In the genomic region with DNA sequence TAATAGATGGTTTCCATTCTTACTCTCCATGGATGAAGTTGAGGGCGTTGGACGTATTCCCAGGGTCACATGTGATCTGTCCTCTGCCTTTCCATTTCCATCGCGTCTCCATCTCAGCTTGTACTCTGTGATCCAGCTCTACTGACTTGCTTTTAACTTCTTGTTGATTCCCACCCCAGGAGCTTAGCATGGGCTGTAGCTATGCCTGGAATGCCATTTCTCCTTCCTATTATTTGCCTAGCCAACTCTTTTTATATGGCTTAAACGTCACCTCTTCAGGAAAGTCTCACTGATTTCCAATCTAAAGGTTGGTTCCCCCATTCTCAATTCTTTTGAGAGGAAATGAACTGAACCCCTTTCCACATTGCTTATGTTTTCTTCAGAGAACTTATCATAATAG, we compare ENCODE assay signal across 21 cellular contexts.
DNase-seq lines count a peak whose midpoint lies in the region; ATAC-seq, FAIRE-seq and TF ChIP-seq lines count a peak whose summit lies in the region.
"Had no signal": no experiment of that assay in that cellular context is flagged by ENCODE, and none has a peak within 500 bp of the region (broad histone marks: within the 10 kb centered on the region; RNA-seq: fewer than 3 reads in every experiment).

No MANE protein-coding gene starts in this region.

- no peaks in the 10 kb centered on the region for H3K9me3 ChIP-seq in H1 (ENCODE audit: insufficient read depth in 2 of 2, low read depth in 1 of 2, low read length in 1 of 2)
- H3K9me3 ChIP-seq: BLaER1 had no signal

- H3K4me1 ChIP-seq in GM23338 (ENCODE audit: insufficient read depth) (no peaks in the 10 kb centered on the region), H1 (replicated peaks in 1 of 4; ENCODE audit: control insufficient read depth in 3 of 4, insufficient read depth in 4 of 4, low read length in 3 of 4) (no peaks in the 10 kb centered on the region), mesendoderm (ENCODE audit: control insufficient read depth, low read depth, low read length) (no peaks in the 10 kb centered on the region)

- no peak for FAIRE-seq in H1 (lab: Jason Lieb, UNC)
- FAIRE-seq: D721Med, GM12891, GM18507 had no signal

- H3K4ac ChIP-seq in H1 (replicated peaks; ENCODE audit: insufficient read length, low read depth, low read length) (no peak overlapping the region), mesendoderm (ENCODE audit: low read depth, low read length) (no peak overlapping the region)

- TF ChIP-seq POLR2A in H1 (IDR thresholded peaks at IDR 0.05; ENCODE audit: control extremely low read depth in 1 of 2, low read depth in 2 of 2, low read length in 2 of 2) = no peak

- H4K91ac ChIP-seq in H1 (replicated peaks; ENCODE audit: insufficient read length, low read length) = no peak overlapping the region

- H2BK20ac ChIP-seq in H1 (ENCODE audit: low read length) = no peak overlapping the region

- H3K4me3 ChIP-seq in GM23338 (no peak overlapping the region), H1 (ENCODE audit: extremely low read depth in 1 of 4, insufficient read depth in 2 of 4, low read depth in 3 of 4, low read length in 4 of 4) (no peak overlapping the region), mesendoderm (ENCODE audit: low read length) (no peak overlapping the region)
- H3K4me3 ChIP-seq: BLaER1 had no signal

- H4K5ac ChIP-seq in H1 (ENCODE audit: insufficient read length, low read depth, low read length) (no peak overlapping the region), mesendoderm (ENCODE audit: low read length) (no peak overlapping the region)

- H2BK5ac ChIP-seq in H1 (ENCODE audit: low read depth, low read length) = no peak overlapping the region
- H2BK5ac ChIP-seq in mesendoderm (ENCODE audit: low read length) = no peak overlapping the region

- intact Hi-C loops in MCF 10A (cut with micrococcal nuclease) = no loop called here

- H4K20me1 ChIP-seq in GM23338 (replicated peaks; ENCODE audit: insufficient read depth) = no peaks in the 10 kb centered on the region
- no peaks in the 10 kb centered on the region for H4K20me1 ChIP-seq in H1 (replicated peaks in 1 of 2; ENCODE audit: control insufficient read depth in 1 of 2, insufficient read depth in 2 of 2, low read length in 2 of 2)
- H4K20me1 ChIP-seq: BLaER1 had no signal

- H3K36me3 ChIP-seq in GM23338 (ENCODE audit: insufficient read depth) (no peaks in the 10 kb centered on the region), H1 (ENCODE audit: control insufficient read depth in 2 of 4, insufficient read depth in 4 of 4, low read length in 3 of 4) (no peaks in the 10 kb centered on the region), mesendoderm (ENCODE audit: control insufficient read depth, insufficient read depth, low read length) (no peaks in the 10 kb centered on the region)
- H3K36me3 ChIP-seq: BLaER1 had no signal

- H3K79me2 ChIP-seq in GM23338 (replicated peaks; ENCODE audit: insufficient read depth) (no peaks in the 10 kb centered on the region), H1 (ENCODE audit: control insufficient read depth in 1 of 2, insufficient read depth in 2 of 2, low read length in 2 of 2) (no peaks in the 10 kb centered on the region), mesendoderm (ENCODE audit: control insufficient read depth, insufficient read depth, low read length) (no peaks in the 10 kb centered on the region)

- ATAC-seq in GM23338 = no peak
- no peak for ATAC-seq in HG03469 (IDR thresholded peaks at IDR 0.05; ENCODE audit: unreplicated experiment)
- ATAC-seq in HG03521 (IDR thresholded peaks at IDR 0.05; ENCODE audit: unreplicated experiment) = no peak

- peak; percentile 27 for DNase-seq in GM23338 (ENCODE audit: low spot score)
- no peak for DNase-seq in H1 (ENCODE audit: low read depth in 1 of 2, low spot score in 2 of 2)
- DNase-seq in mesendoderm = peak; percentile 30
- DNase-seq in MCF 10A (ENCODE audit: unreplicated experiment) = no peak
- DNase-seq: CD4-positive, CD25-positive, alpha-beta regulatory T cell; CD8-positive, alpha-beta memory T cell; DMS 273 treated with DMSO at 0.1 percent for 48 hours; DMS53; DMS79 treated with DMSO at 0.1 percent for 48 hours; GF-D8; GOT3; H7; HCEC 1CT had no signal

- H3K14ac ChIP-seq in H1 (ENCODE audit: insufficient read length) = no peak overlapping the region

- H3K27me3 ChIP-seq in GM23338 (ENCODE audit: insufficient read depth) = no peaks in the 10 kb centered on the region
- H3K27me3 ChIP-seq in H1 (replicated peaks in 1 of 4; ENCODE audit: control insufficient read depth in 3 of 4, extremely low read depth in 1 of 4, insufficient read depth in 3 of 4, low read length in 3 of 4) = no peaks in the 10 kb centered on the region
- no peaks in the 10 kb centered on the region for H3K27me3 ChIP-seq in mesendoderm (ENCODE audit: insufficient read depth, low read length, poor library complexity)
- H3K27me3 ChIP-seq: BLaER1 had no signal

- H3K9me3 Mint-ChIP-seq in GM23338 = no peaks in the 10 kb centered on the region
- peaks cover 41% of the 10 kb centered on the region for H3K9me3 Mint-ChIP-seq in MCF 10A (ENCODE audit: unreplicated experiment)
- H3K9me3 Mint-ChIP-seq: CD8-positive, alpha-beta memory T cell had no signal

- H2AFZ ChIP-seq in GM23338 = no peak overlapping the region
- H2AFZ ChIP-seq in H1 (ENCODE audit: low read length) = no peak overlapping the region

- H3K23ac ChIP-seq in H1 (ENCODE audit: insufficient read length) (no peak overlapping the region), mesendoderm (ENCODE audit: low read length) (no peak overlapping the region)

- H3K79me1 ChIP-seq in H1 (ENCODE audit: low read depth, low read length) (no peaks in the 10 kb centered on the region), mesendoderm (ENCODE audit: low read length) (no peaks in the 10 kb centered on the region)

- H2AK5ac ChIP-seq in H1 (ENCODE audit: low read depth, low read length) (no peak overlapping the region), mesendoderm (ENCODE audit: low read length) (no peak overlapping the region)

- BruUV-seq in MCF 10A (replicated peaks; lab: Mats Ljungman, UMichigan) = no TSS peak

- no peak for TF ChIP-seq EP300 in H1 (IDR thresholded peaks at IDR 0.05; ENCODE audit: borderline replicate concordance in 1 of 2, low read depth in 2 of 2, low read length in 2 of 2)

- no peak for TF ChIP-seq CTCF in GM23338 (conservative IDR thresholded peaks at IDR 0.05; ENCODE audit: low read depth in 2 of 2)
- TF ChIP-seq CTCF in H1 (IDR thresholded peaks at IDR 0.05; ENCODE audit: control extremely low read depth in 1 of 3, insufficient read depth in 1 of 3, low read depth in 1 of 3, low read length in 3 of 3) = no peak
- no peak for TF ChIP-seq CTCF in MCF 10A (IDR thresholded peaks at IDR 0.05; ENCODE audit: unreplicated experiment)

- no peaks in the 10 kb centered on the region for H3F3A ChIP-seq in GM23338 (replicated peaks; ENCODE audit: low read depth)

- POLR2A ChIA-PET in H1 (lab: Charles Lee; ENCODE audit: partially characterized antibody) (no interaction called here), MCF 10A (lab: Yijun Ruan, JAX) (no interaction called here)

- H3K9ac ChIP-seq in H1 (replicated peaks in 1 of 4; ENCODE audit: extremely low read depth in 1 of 4, low read depth in 3 of 4, low read length in 3 of 4) = no peak overlapping the region
- no peak overlapping the region for H3K9ac ChIP-seq in mesendoderm (ENCODE audit: low read length)
- H3K9ac ChIP-seq: BLaER1 had no signal

- no peak overlapping the region for H2BK12ac ChIP-seq in H1 (ENCODE audit: low read depth, low read length)

- no peaks in the 10 kb centered on the region for H3K36me3 Mint-ChIP-seq in GM23338 (ENCODE audit: low read depth)
- no peaks in the 10 kb centered on the region for H3K36me3 Mint-ChIP-seq in MCF 10A (ENCODE audit: insufficient read depth, unreplicated experiment)
- H3K36me3 Mint-ChIP-seq: CD4-positive, CD25-positive, alpha-beta regulatory T cell had no signal

- H3K4me2 ChIP-seq in GM23338 = no peak overlapping the region
- no peak overlapping the region for H3K4me2 ChIP-seq in H1 (ENCODE audit: insufficient read depth in 1 of 2, low read depth in 2 of 2, low read length in 2 of 2)
- H3K4me2 ChIP-seq in mesendoderm (ENCODE audit: low read length) = no peak overlapping the region

- H3K27ac ChIP-seq in GM23338 (ENCODE audit: low read depth) (no peak overlapping the region), H1 (ENCODE audit: low read depth, low read length) (no peak overlapping the region), mesendoderm (ENCODE audit: low read depth, low read length) (no peak overlapping the region)
- H3K27ac ChIP-seq: BLaER1, C4-2B had no signal

- CTCF ChIA-PET in H1 (lab: Charles Lee; ENCODE audit: partially characterized antibody) (interaction anchor here (3.1 kb wide), 1 partner anchor 9 kb away, joined by 12 read pairs; no protein-coding TSS in a partner anchor), MCF 10A (lab: Yijun Ruan, JAX) (interaction anchor here (0.6 kb wide), 1 partner anchor 447 kb away, joined by 3 read pairs; no protein-coding TSS in a partner anchor)

- WGBS in H1 (ENCODE audit: extremely low coverage in 1 of 2, insufficient coverage in 1 of 2, insufficient read length in 1 of 2, insufficient replicate concordance in 2 of 2, low coverage in 1 of 2, low lambda C conversion rate in 2 of 2, missing lambda C conversion rate in 1 of 2), 2 experiments = 85% methylated on average over 5 of the region's 5 CpGs; no CpG with 5 or more reads in 1 of the 2 experiments
- WGBS in mesendoderm (ENCODE audit: extremely low coverage, insufficient coverage, low lambda C conversion rate) = no CpG with 5 or more reads among the region's 5 CpGs

- H3K18ac ChIP-seq in H1 (ENCODE audit: extremely low read depth, low read length) (no peak overlapping the region), mesendoderm (ENCODE audit: low read length) (no peak overlapping the region)

- H3K23me2 ChIP-seq in H1 (ENCODE audit: low read depth, low read length) = no peaks in the 10 kb centered on the region

- H3K56ac ChIP-seq in H1 (replicated peaks; ENCODE audit: insufficient read length, low read depth, low read length) = no peak overlapping the region
- H3K56ac ChIP-seq in mesendoderm (ENCODE audit: low read length) = no peak overlapping the region

- H2BK15ac ChIP-seq in H1 (ENCODE audit: low read length) (no peak overlapping the region), mesendoderm (replicated peaks; ENCODE audit: low read depth) (no peak overlapping the region)

- no peak for TF ChIP-seq RAD21 in H1 (IDR thresholded peaks at IDR 0.05 in 1 of 2, conservative IDR thresholded peaks at IDR 0.05 in 1 of 2; ENCODE audit: low read depth in 2 of 2, low read length in 2 of 2)

- H4K8ac ChIP-seq in H1 (ENCODE audit: extremely low read depth, insufficient read depth, low read length) = no peak overlapping the region
- no peak overlapping the region for H4K8ac ChIP-seq in mesendoderm (ENCODE audit: low read depth, low read length)

- no peak overlapping the region for H3K4me3 Mint-ChIP-seq in GM23338
- no peak overlapping the region for H3K4me3 Mint-ChIP-seq in MCF 10A (ENCODE audit: unreplicated experiment)
- H3K4me3 Mint-ChIP-seq: B cell; CD4-positive, CD25-positive, alpha-beta regulatory T cell had no signal

- H3K9me2 ChIP-seq in GM23338 (ENCODE audit: insufficient read depth) = no peaks in the 10 kb centered on the region

- no peak overlapping the region for H2BK120ac ChIP-seq in H1 (replicated peaks; ENCODE audit: low read depth, low read length)
- no peak overlapping the region for H2BK120ac ChIP-seq in mesendoderm (ENCODE audit: low read depth, low read length)

- H3K4me1 Mint-ChIP-seq in GM23338 (peaks cover 4% of the 10 kb centered on the region; the same call in 1 of the 3 replicates), MCF 10A (ENCODE audit: insufficient read depth, unreplicated experiment) (no peaks in the 10 kb centered on the region)

- H3K27ac Mint-ChIP-seq in GM23338 = no peak overlapping the region
- H3K27ac Mint-ChIP-seq in MCF 10A (ENCODE audit: low read depth, unreplicated experiment) = no peak overlapping the region
- H3K27ac Mint-ChIP-seq: B cell; CD4-positive, CD25-positive, alpha-beta regulatory T cell had no signal

- peaks cover 2% of the 10 kb centered on the region for H3K27me3 Mint-ChIP-seq in GM23338 (ENCODE audit: insufficient read depth, low read depth, poor library complexity)
- no peaks in the 10 kb centered on the region for H3K27me3 Mint-ChIP-seq in MCF 10A (ENCODE audit: insufficient read depth, unreplicated experiment)
- H3K27me3 Mint-ChIP-seq: B cell had no signal

Comparison
In these comparisons a context has a peak if more than half of its experiments do, and no peak if none do; other contexts are left out.
1. DNase-seq: peak in GM23338 (single experiment) and mesendoderm (single experiment); none in H1 (0 of 2) and MCF 10A (single experiment).